9 cellular contexts compared by ENCODE assay signal in the genomic region with DNA sequence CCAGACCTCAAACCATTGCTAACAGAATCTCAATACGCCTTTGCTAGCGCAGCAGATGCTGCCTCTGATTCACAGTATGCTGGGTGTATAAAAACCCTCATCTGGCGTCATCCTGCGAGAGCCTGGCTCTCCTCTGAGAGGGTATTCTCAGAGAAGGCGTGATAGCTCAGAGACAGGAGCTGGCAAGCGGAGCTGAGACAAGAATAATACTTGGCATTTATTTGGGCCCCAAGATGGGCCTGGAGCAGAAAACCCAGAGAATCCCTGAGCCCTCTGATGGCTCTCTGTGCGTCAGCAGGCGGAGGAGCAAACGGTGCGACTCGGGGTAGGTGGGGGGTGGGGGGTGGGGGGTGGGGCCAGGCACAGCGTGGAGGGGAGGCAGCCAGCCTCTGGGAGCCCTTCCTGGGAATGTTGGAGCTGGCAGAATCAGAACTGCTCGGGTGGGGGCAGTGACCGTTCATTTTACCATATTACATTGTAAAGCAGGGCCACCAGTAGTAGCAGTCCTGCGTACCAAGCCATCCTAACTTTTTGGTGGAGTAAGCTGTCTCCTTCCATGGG. TPM values are rescaled to one million over a fixed set of nuclear protein-coding genes. Genes with fewer than 3 reads are reported as not detected.
DNase-seq lines count a peak whose midpoint lies in the region; ATAC-seq and TF ChIP-seq lines count a peak whose summit lies in the region.
"Had no signal": no experiment of that assay in that cellular context is flagged by ENCODE, and none has a peak within 500 bp of the region (broad histone marks: within the 10 kb centered on the region; RNA-seq: fewer than 3 reads in every experiment).

No MANE protein-coding gene starts in this region.

- H3K9ac ChIP-seq in iPS-20b (ENCODE audit: low read depth, low read length) = no peak overlapping the region; the same call in 1 of the 2 replicates

- H3K27me3 ChIP-seq in iPS-20b (ENCODE audit: insufficient read depth, low read length) (peaks cover 34% of the 10 kb centered on the region), gastrocnemius medialis (no peaks in the 10 kb centered on the region), lower lobe of right lung (ENCODE audit: low read depth) (peaks cover 12% of the 10 kb centered on the region)

- no peak for TF ChIP-seq POLR2A in gastrocnemius medialis (IDR thresholded peaks at IDR 0.05)

- H3K4me1 ChIP-seq in iPS-20b (ENCODE audit: insufficient read depth, low read length) = peaks cover 23% of the 10 kb centered on the region; the same call in 1 of the 2 replicates
- H3K4me1 ChIP-seq in gastrocnemius medialis = peaks cover 8 to 12% of the 10 kb centered on the region in 2 donors
- no peaks in the 10 kb centered on the region for H3K4me1 ChIP-seq in lower lobe of right lung

- DNase-seq in LHCN-M2 (ENCODE audit: low read depth) (peak; percentile 52), cerebellar cortex (ENCODE audit: low spot score) (peak; percentile 82), skeletal muscle cell (ENCODE audit: low read depth) (peak; percentile 16), gastrocnemius medialis (no peak), lower lobe of right lung (no peak)
- DNase-seq: amniotic stem cell had no signal

- H3K9me3 ChIP-seq in iPS-20b (ENCODE audit: insufficient read depth, low read depth, low read length) (no peaks in the 10 kb centered on the region), gastrocnemius medialis (no peaks in the 10 kb centered on the region), lower lobe of right lung (no peaks in the 10 kb centered on the region)

- no peak for ATAC-seq in GM18873 (IDR thresholded peaks at IDR 0.05; ENCODE audit: low FRiP score, unreplicated experiment)
- no peak for ATAC-seq in gastrocnemius medialis
- ATAC-seq in GM18861 (IDR thresholded peaks at IDR 0.05; ENCODE audit: unreplicated experiment) = no peak
- ATAC-seq in lower lobe of right lung = no peak

- H3K27ac ChIP-seq in iPS-20b (ENCODE audit: low read length) (no peak overlapping the region), gastrocnemius medialis (no peak overlapping the region), lower lobe of right lung (no peak overlapping the region)

- H3K4me3 ChIP-seq in iPS-20b (ENCODE audit: low read length) = peak overlapping the region; percentile 39; the same call in 1 of the 2 replicates
- H3K4me3 ChIP-seq in skeletal muscle cell (ENCODE audit: low read depth, low read length) = no peak overlapping the region
- no peak overlapping the region for H3K4me3 ChIP-seq in gastrocnemius medialis
- H3K4me3 ChIP-seq in lower lobe of right lung = no peak overlapping the region

- H3K36me3 ChIP-seq in iPS-20b (ENCODE audit: insufficient read depth, low read depth, low read length) = no peaks in the 10 kb centered on the region
- no peaks in the 10 kb centered on the region for H3K36me3 ChIP-seq in gastrocnemius medialis
- H3K36me3 ChIP-seq in lower lobe of right lung = no peaks in the 10 kb centered on the region

- intact Hi-C loops in gastrocnemius medialis (cut with DNase I; ENCODE audit: low total_unique reads) (no loop called here), lower lobe of right lung (cut with DNase I) (no loop called here)

- TF ChIP-seq CTCF in gastrocnemius medialis (IDR thresholded peaks at IDR 0.05 in 4 of 5, conservative IDR thresholded peaks at IDR 0.05 in 1 of 5) = no peak
- TF ChIP-seq CTCF in lower lobe of right lung (IDR thresholded peaks at IDR 0.05) = no peak

- in situ Hi-C loops in gastrocnemius medialis (cut with MboI; ENCODE audit: low sequenced_read_pairs in 4 of 4) = loop anchor here in 2 of 4 donors (25.0 kb wide), 1 partner anchor 291 kb away; no protein-coding TSS in a partner anchor

RNA-seq across cellular contexts. Expression of a gene that starts 6.9 kb away (rescaled TPM):
- total RNA-seq in LHCN-M2 (2014; rRNA removed) (not detected in 2 replicates), gastrocnemius medialis (not detected), lower lobe of right lung (not detected)
- not detected for polyA plus RNA-seq in LHCN-M2 (2012)

RNA-seq across cellular contexts. Expression of a gene that starts 11.6 kb away (rescaled TPM):
- total RNA-seq in LHCN-M2 (2014; rRNA removed) (not detected in 2 replicates), gastrocnemius medialis (not detected), lower lobe of right lung (not detected)
- not detected for polyA plus RNA-seq in LHCN-M2 (2012)

RNA-seq across cellular contexts. Expression of a gene that starts 35.1 kb away (rescaled TPM):
- total RNA-seq in LHCN-M2 (2014; rRNA removed) = 83.4 and 117 TPM in 2 replicates
- polyA plus RNA-seq in LHCN-M2 (2012) = 97.8 TPM
- total RNA-seq in gastrocnemius medialis = 10 to 100 TPM; 61.4 to 74.7 (median 65.6) TPM
- total RNA-seq in lower lobe of right lung = 59.9 TPM

Comparison
In these comparisons a context has a peak if more than half of its experiments do, and no peak if none do; other contexts are left out.
1. DNase-seq: peak in LHCN-M2 (single experiment), cerebellar cortex (single experiment) and skeletal muscle cell (single experiment); none in gastrocnemius medialis (0 of 2) and lower lobe of right lung (single experiment).